In genomic region chr18:56501896-56502295, GRCh38 we compare ENCODE assay signal across 22 cellular contexts.
A peak's percentile ranks its signal among the peaks of the same experiment; 100 is the strongest.
DNase-seq lines count a peak whose midpoint lies in the region; ATAC-seq and TF ChIP-seq lines count a peak whose summit lies in the region.
"Had no signal": no experiment of that assay in that cellular context is flagged by ENCODE, and none has a peak within 500 bp of the region (broad histone marks: within the 10 kb centered on the region; RNA-seq: fewer than 3 reads in every experiment).

No MANE protein-coding gene starts in this region.

- no peaks in the 10 kb centered on the region for H3K27me3 ChIP-seq in tibial nerve
- H3K27me3 ChIP-seq: MG63, thyroid gland had no signal

- peak overlapping the region in 1 of 4 donors; percentile 21 for H3K27ac ChIP-seq in tibial nerve
- H3K27ac ChIP-seq: epithelial cell of prostate, thyroid gland had no signal

- H3K9me3 Mint-ChIP-seq in endothelial cell (ENCODE audit: unreplicated experiment) = no peaks in the 10 kb centered on the region
- H3K9me3 Mint-ChIP-seq: stimulated activated memory B cell treated with anti-CD40 and anti-IgM and Interleukin-4, amounts not matched to agents 10 μg/mL and 1 μg/mL and 100 μg/mL, for 72 hours had no signal

- no peaks in the 10 kb centered on the region for H3K36me3 ChIP-seq in tibial nerve
- H3K36me3 ChIP-seq: MG63, thyroid gland had no signal

- TF ChIP-seq POLR2A in tibial nerve (IDR thresholded peaks at IDR 0.05) = no peak

- no peak for TF ChIP-seq CTCF in choroid plexus epithelial cell (conservative IDR thresholded peaks at IDR 0.05; ENCODE audit: low read depth, low read length)
- no peak for TF ChIP-seq CTCF in endothelial cell (IDR thresholded peaks at IDR 0.05; ENCODE audit: unreplicated experiment)
- no peak for TF ChIP-seq CTCF in tibial nerve (IDR thresholded peaks at IDR 0.05)

- DNase-seq in OCI-M1 (lab: John Stamatoyannopoulos, UW) (peak; percentile 25), choroid plexus epithelial cell (ENCODE audit: low read depth) (peak; percentile 28), left kidney (ENCODE audit: low read depth, low spot score) (peak; percentile 33), skeletal muscle cell (ENCODE audit: low read depth) (peak; percentile 58), cerebellum (ENCODE audit: low spot score) (no peak), endothelial cell (ENCODE audit: low spot score) (no peak), tibial nerve (ENCODE audit: low spot score in 2 of 2) (no peak)
- DNase-seq: activated CD4-positive, alpha-beta T cell treated with anti-CD3 and anti-CD28 coated beads for 1 hour; CD4-positive, CD25-positive, alpha-beta regulatory T cell; DMS153; GF-D8; left colon; MG63; NCI-H1436; NCI-H524 treated with DMSO at 0.1 percent for 48 hours; thyroid gland had no signal

- WGBS in tibial nerve, 2 donors = 42 to 43% methylated on average over 3 of the region's 3 CpGs

- H3K4me3 ChIP-seq in choroid plexus epithelial cell (ENCODE audit: low read depth, low read length) (no peak overlapping the region), skeletal muscle cell (ENCODE audit: low read depth, low read length) (no peak overlapping the region), tibial nerve (no peak overlapping the region)
- H3K4me3 ChIP-seq: MG63, thyroid gland had no signal

- H3K4me1 Mint-ChIP-seq in endothelial cell (ENCODE audit: unreplicated experiment) = no peaks in the 10 kb centered on the region
- H3K4me1 Mint-ChIP-seq: brain; CD4-positive, CD25-positive, alpha-beta regulatory T cell; stimulated activated memory B cell treated with anti-CD40 and anti-IgM and Interleukin-4, amounts not matched to agents 10 μg/mL and 1 μg/mL and 100 μg/mL, for 72 hours had no signal

- no peaks in the 10 kb centered on the region for H3K36me3 Mint-ChIP-seq in endothelial cell (ENCODE audit: low read depth, unreplicated experiment)
- H3K36me3 Mint-ChIP-seq: activated naive CD8-positive, alpha-beta T cell; CD4-positive, CD25-positive, alpha-beta regulatory T cell; stimulated activated memory B cell treated with anti-CD40 and anti-IgM and Interleukin-4, amounts not matched to agents 10 μg/mL and 1 μg/mL and 100 μg/mL, for 72 hours had no signal

- TF ChIP-seq EP300 in tibial nerve (IDR thresholded peaks at IDR 0.05) = no peak

- no peak for ATAC-seq in GM19397 (IDR thresholded peaks at IDR 0.05; ENCODE audit: unreplicated experiment)
- ATAC-seq: left colon; stimulated activated memory B cell treated with anti-CD40 and anti-IgM and Interleukin-4, amounts not matched to agents 10 μg/mL and 1 μg/mL and 100 μg/mL, for 72 hours had no signal

- H3K27ac Mint-ChIP-seq in endothelial cell (ENCODE audit: unreplicated experiment) = no peak overlapping the region
- H3K27ac Mint-ChIP-seq: activated naive CD8-positive, alpha-beta T cell; CD4-positive, CD25-positive, alpha-beta regulatory T cell; dendritic cell treated with granulocyte-macrophage colony-stimulating factor and Interleukin-4, amounts not matched to agents 40 ng/mL and 50 ng/mL, for 4 days; stimulated activated memory B cell treated with anti-CD40 and anti-IgM and Interleukin-4, amounts not matched to agents 10 μg/mL and 1 μg/mL and 100 μg/mL, for 72 hours had no signal

- no peaks in the 10 kb centered on the region for H3K27me3 Mint-ChIP-seq in endothelial cell (ENCODE audit: unreplicated experiment)
- H3K27me3 Mint-ChIP-seq: dendritic cell treated with granulocyte-macrophage colony-stimulating factor and Interleukin-4, amounts not matched to agents 40 ng/mL and 50 ng/mL, for 4 days; stimulated activated memory B cell treated with anti-CD40 and anti-IgM and Interleukin-4, amounts not matched to agents 10 μg/mL and 1 μg/mL and 100 μg/mL, for 72 hours had no signal

- no peaks in the 10 kb centered on the region for H3K9me3 ChIP-seq in tibial nerve
- H3K9me3 ChIP-seq: MG63, thyroid gland had no signal

- H3K4me3 Mint-ChIP-seq in endothelial cell (ENCODE audit: unreplicated experiment) = no peak overlapping the region
- H3K4me3 Mint-ChIP-seq: activated naive CD8-positive, alpha-beta T cell; brain; CD4-positive, CD25-positive, alpha-beta regulatory T cell; dendritic cell treated with granulocyte-macrophage colony-stimulating factor and Interleukin-4, amounts not matched to agents 40 ng/mL and 50 ng/mL, for 4 days; stimulated activated memory B cell treated with anti-CD40 and anti-IgM and Interleukin-4, amounts not matched to agents 10 μg/mL and 1 μg/mL and 100 μg/mL, for 72 hours had no signal

- H3K4me1 ChIP-seq in tibial nerve = peaks cover 0 to 8% (median 0%) of the 10 kb centered on the region in 4 donors
- H3K4me1 ChIP-seq: thyroid gland had no signal

Comparison
In these comparisons a context has a peak if more than half of its experiments do, and no peak if none do; other contexts are left out.
1. DNase-seq: peak in OCI-M1 (single experiment), choroid plexus epithelial cell (single experiment), left kidney (single experiment) and skeletal muscle cell (single experiment); none in cerebellum (single experiment), endothelial cell (single experiment) and tibial nerve (0 of 2).